Comparison of ENCODE assay signal across 6 cellular contexts in the genomic region with DNA sequence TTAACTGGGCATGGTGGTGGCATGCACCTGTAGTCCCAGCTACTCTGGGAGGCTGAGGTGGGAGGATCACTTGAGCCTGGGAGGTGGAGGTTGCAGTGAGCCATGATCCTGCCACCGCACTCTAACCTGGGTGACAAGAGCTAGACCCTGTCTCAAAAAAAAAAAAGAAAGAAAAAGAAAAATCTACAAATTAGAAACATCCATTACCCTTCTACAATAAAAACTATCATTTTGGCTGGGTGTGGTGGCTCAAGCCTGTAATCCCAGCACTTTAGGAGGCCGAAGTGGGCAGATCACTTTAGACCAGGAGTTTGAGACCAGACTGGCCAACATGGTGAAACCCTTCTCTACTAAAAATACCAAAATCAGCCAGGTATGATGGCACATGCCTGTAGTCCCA. TPM values are rescaled to one million over a fixed set of nuclear protein-coding genes. Genes with fewer than 3 reads are reported as not detected.
DNase-seq lines count a peak whose midpoint lies in the region; ATAC-seq and TF ChIP-seq lines count a peak whose summit lies in the region.
"Not testable (repeated sequence)": the region's sequence is repeated elsewhere in the genome, so short reads cannot be mapped to it uniquely, and the experiment has no call there.

No MANE protein-coding gene starts in this region.

- H3K4me3 ChIP-seq in Caco-2 (ENCODE audit: low read depth, low read length); SJCRH30; hepatocyte; psoas muscle: not testable (repeated sequence)

- H4K20me1 ChIP-seq in hepatocyte (ENCODE audit: insufficient read depth, poor library complexity, severe bottlenecking): not testable (repeated sequence)

- DNase-seq in Caco-2; SJCRH30; activated B cell treated with CpG ODN at 0.5 μM for 24 hours; activated naive CD4-positive, alpha-beta T cell treated with anti-CD3 and anti-CD28 coated beads for 36 hours; hepatocyte (ENCODE audit: low spot score); psoas muscle: not testable (repeated sequence)

- H3K4me1 ChIP-seq in Caco-2 (peaks cover 81% of the 10 kb centered on the region), SJCRH30 (peaks cover 33% of the 10 kb centered on the region), psoas muscle (peaks cover 56% of the 10 kb centered on the region)
- not testable (repeated sequence) for H3K4me1 ChIP-seq in hepatocyte (ENCODE audit: insufficient read depth)

- not testable (repeated sequence) for H3K27me3 ChIP-seq in Caco-2 (replicated peaks; ENCODE audit: control insufficient read depth, insufficient read depth, low read length); SJCRH30; hepatocyte; psoas muscle (ENCODE audit: insufficient read depth in 3 of 3, low read length in 2 of 3)

- not testable (repeated sequence) for H3K36me3 ChIP-seq in Caco-2 (ENCODE audit: control insufficient read depth, insufficient read depth, low read length); hepatocyte (replicated peaks; ENCODE audit: insufficient read depth, low read depth); psoas muscle (ENCODE audit: insufficient read depth in 1 of 2, low read depth in 1 of 2)
- H3K36me3 ChIP-seq in SJCRH30: peaks cover 20% of the 10 kb centered on the region

- POLR2A ChIA-PET in Caco-2 (lab: Charles Lee): not testable (repeated sequence)
- POLR2A ChIA-PET in activated B cell treated with CpG ODN at 0.5 μM for 24 hours (lab: Charles Lee): interaction anchor here (0.6 to 1.5 kb wide), 2 partner anchors 36 to 83 kb away, joined by 5 to 6 read pairs; no protein-coding TSS in a partner anchor

- not testable (repeated sequence) for H3K9me3 ChIP-seq in Caco-2; SJCRH30 (replicated peaks); hepatocyte (ENCODE audit: low read depth); psoas muscle

- H3K27ac ChIP-seq in SJCRH30: peak overlapping the region; percentile 41
- H3K27ac ChIP-seq in hepatocyte: not testable (repeated sequence)
- H3K27ac ChIP-seq in psoas muscle: peak overlapping the region; percentile 32

- H3K27ac Mint-ChIP-seq in Caco-2 (ENCODE audit: unreplicated experiment) (peak overlapping the region; percentile 56), activated B cell treated with CpG ODN at 0.5 μM for 24 hours (peak overlapping the region; percentile 30)
- H3K27ac Mint-ChIP-seq in activated naive CD4-positive, alpha-beta T cell treated with anti-CD3 and anti-CD28 coated beads for 36 hours: peak overlapping the region; percentile 30

- H2AFZ ChIP-seq in hepatocyte: not testable (repeated sequence)

- H3K4me1 Mint-ChIP-seq in Caco-2 (ENCODE audit: low read depth, unreplicated experiment) (peaks cover 37% of the 10 kb centered on the region), activated B cell treated with CpG ODN at 0.5 μM for 24 hours (peaks cover 82% of the 10 kb centered on the region)
- peaks cover 84% of the 10 kb centered on the region for H3K4me1 Mint-ChIP-seq in activated naive CD4-positive, alpha-beta T cell treated with anti-CD3 and anti-CD28 coated beads for 36 hours (ENCODE audit: low read depth)

- WGBS in hepatocyte (ENCODE audit: low lambda C conversion rate, missing lambda C conversion rate): 97% methylated on average over 2 of the region's 2 CpGs
- 95 to 98% (median 97%) methylated on average over 2 of the region's 2 CpGs for WGBS in psoas muscle, 3 donors

- not testable (repeated sequence) for H3K9me3 Mint-ChIP-seq in Caco-2 (ENCODE audit: unreplicated experiment); activated B cell treated with CpG ODN at 0.5 μM for 24 hours; activated naive CD4-positive, alpha-beta T cell treated with anti-CD3 and anti-CD28 coated beads for 36 hours

- CTCF ChIA-PET in Caco-2 (lab: Charles Lee); activated B cell treated with CpG ODN at 0.5 μM for 24 hours (lab: Charles Lee): not testable (repeated sequence)
- CTCF ChIA-PET in activated naive CD4-positive, alpha-beta T cell treated with anti-CD3 and anti-CD28 coated beads for 36 hours (lab: Charles Lee): interaction anchor here (1.0 kb wide), 1 partner anchor 11 kb away, joined by 3 read pairs; no protein-coding TSS in a partner anchor

- not testable (repeated sequence) for ATAC-seq in activated B cell treated with CpG ODN at 0.5 μM for 24 hours (ENCODE audit: low read depth); psoas muscle

- not testable (repeated sequence) for H3K79me2 ChIP-seq in hepatocyte

- TF ChIP-seq CTCF in Caco-2 (IDR thresholded peaks at IDR 0.05; ENCODE audit: insufficient read depth in 1 of 2, low read depth in 1 of 2, low read length in 1 of 2, severe bottlenecking in 1 of 2, unreplicated experiment in 1 of 2); activated B cell treated with CpG ODN at 0.5 μM for 24 hours (IDR thresholded peaks at IDR 0.05); hepatocyte (IDR thresholded peaks at IDR 0.05; ENCODE audit: poor library complexity); psoas muscle (IDR thresholded peaks at IDR 0.05): not testable (repeated sequence)

- not testable (repeated sequence) for H3K9me2 ChIP-seq in hepatocyte (replicated peaks; ENCODE audit: insufficient read depth)

- not testable (repeated sequence) for BruUV-seq in Caco-2 (replicated peaks; lab: Mats Ljungman, UMichigan)

- H3K27me3 Mint-ChIP-seq in Caco-2 (ENCODE audit: insufficient read depth, unreplicated experiment); activated B cell treated with CpG ODN at 0.5 μM for 24 hours; activated naive CD4-positive, alpha-beta T cell treated with anti-CD3 and anti-CD28 coated beads for 36 hours (ENCODE audit: low read depth): not testable (repeated sequence)

- H3K4me3 Mint-ChIP-seq in Caco-2 (ENCODE audit: unreplicated experiment); activated B cell treated with CpG ODN at 0.5 μM for 24 hours; activated naive CD4-positive, alpha-beta T cell treated with anti-CD3 and anti-CD28 coated beads for 36 hours: not testable (repeated sequence)

- intact Hi-C loops in Caco-2 (cut with micrococcal nuclease; ENCODE audit: unreplicated experiment); activated B cell treated with CpG ODN at 0.5 μM for 24 hours (cut with micrococcal nuclease); activated naive CD4-positive, alpha-beta T cell treated with anti-CD3 and anti-CD28 coated beads for 36 hours (cut with micrococcal nuclease): not testable (repeated sequence)
- intact Hi-C loops in psoas muscle (cut with DNase I): loop anchor here in 1 of 2 donors (5.0 kb wide), 1 partner anchor 43 kb away; no protein-coding TSS in a partner anchor

- not testable (repeated sequence) for H3K36me3 Mint-ChIP-seq in Caco-2 (ENCODE audit: insufficient read depth, unreplicated experiment)
- peaks cover 79% of the 10 kb centered on the region for H3K36me3 Mint-ChIP-seq in activated B cell treated with CpG ODN at 0.5 μM for 24 hours (ENCODE audit: low read depth)
- peaks cover 44% of the 10 kb centered on the region for H3K36me3 Mint-ChIP-seq in activated naive CD4-positive, alpha-beta T cell treated with anti-CD3 and anti-CD28 coated beads for 36 hours (ENCODE audit: low read depth)

- H3K4me2 ChIP-seq in hepatocyte: peak overlapping the region; percentile 24

RNA-seq across cellular contexts. Expression of gene TMEM131L, which starts 43.1 kb away (rescaled TPM):
- total RNA-seq in Caco-2 (2022) (20.8 and 20.9 TPM in 2 replicates), activated B cell treated with CpG ODN at 0.5 μM for 24 hours (170 and 193 TPM in 2 replicates), hepatocyte (8.1 and 10.5 TPM in 2 replicates), psoas muscle (10 to 100 TPM in 2 of 4 donors, 1 to 10 TPM in 2; 6.9 to 21.2 (median 11.5) TPM)
- total RNA-seq in SJCRH30 (2014; rRNA removed; shearing (Covaris generic)): 55.0 and 61.3 TPM in 2 replicates
- total RNA-seq in activated naive CD4-positive, alpha-beta T cell treated with anti-CD3 and anti-CD28 coated beads for 36 hours: 10 to 100 TPM; 37.6 to 41.6 TPM
- polyA plus RNA-seq in hepatocyte (5.8 and 6.3 TPM in 2 replicates), psoas muscle (1 to 10 TPM; 2.1 to 6.7 (median 3.3) TPM)
